17 cellular contexts compared by ENCODE assay signal in genomic region chr11:19389787-19390303, GRCh38.
A peak's percentile ranks its signal among the peaks of the same experiment; 100 is the strongest.
DNase-seq lines count a peak whose midpoint lies in the region; ATAC-seq and TF ChIP-seq lines count a peak whose summit lies in the region.
"Had no signal": no experiment of that assay in that cellular context is flagged by ENCODE, and none has a peak within 500 bp of the region (broad histone marks: within the 10 kb centered on the region; RNA-seq: fewer than 3 reads in every experiment).

No MANE protein-coding gene starts in this region.

- H2AFZ ChIP-seq in smooth muscle cell (ENCODE audit: low read depth), result no peak overlapping the region

- H3K79me2 ChIP-seq in smooth muscle cell (ENCODE audit: low read depth), result no peaks in the 10 kb centered on the region

- H3K4me3 ChIP-seq in Caco-2 (ENCODE audit: low read depth, low read length) (no peak overlapping the region), choroid plexus epithelial cell (ENCODE audit: low read depth, low read length) (no peak overlapping the region), left lung (no peak overlapping the region), skeletal muscle cell (ENCODE audit: low read depth, low read length) (no peak overlapping the region), colonic mucosa (no peak overlapping the region), endodermal cell (ENCODE audit: low read length) (no peak overlapping the region), smooth muscle cell (no peak overlapping the region)

- no peak overlapping the region for H3K4me2 ChIP-seq in smooth muscle cell
- H3K4me2 ChIP-seq: KMS-11 had no signal

- intact Hi-C loops in Caco-2 (cut with micrococcal nuclease; ENCODE audit: unreplicated experiment), result no loop called here
- intact Hi-C loops in left lung (cut with DNase I), result no loop called here
- intact Hi-C loops in colonic mucosa (cut with DNase I), result no loop called here

- BruUV-seq in Caco-2 (replicated peaks; lab: Mats Ljungman, UMichigan), result no TSS peak

- H3K27me3 Mint-ChIP-seq in Caco-2 (ENCODE audit: insufficient read depth, unreplicated experiment), result no peaks in the 10 kb centered on the region
- H3K27me3 Mint-ChIP-seq in endodermal cell (ENCODE audit: insufficient read depth), result peaks cover 3% of the 10 kb centered on the region

- ATAC-seq in left lung (peak; percentile 72), GM21737 (IDR thresholded peaks at IDR 0.05; ENCODE audit: unreplicated experiment) (no peak)
- ATAC-seq: activated CD8-positive, alpha-beta T cell treated with anti-CD3 and anti-CD28 coated beads for 36 hours; natural killer cell treated with Interleukin-12 subunit alpha and Interleukin-12 subunit beta and Interleukin-15 and Interleukin-18, amount 100 ng/mL, for 72 hours had no signal

- peak overlapping the region; percentile 24 for H3K27ac Mint-ChIP-seq in Caco-2 (ENCODE audit: unreplicated experiment)
- H3K27ac Mint-ChIP-seq in endodermal cell, result no peak overlapping the region
- H3K27ac Mint-ChIP-seq: activated CD8-positive, alpha-beta T cell treated with anti-CD3 and anti-CD28 coated beads for 36 hours; natural killer cell treated with Interleukin-12 subunit alpha and Interleukin-12 subunit beta and Interleukin-15 and Interleukin-18, amount 100 ng/mL, for 72 hours had no signal

- CTCF ChIA-PET in Caco-2 (lab: Charles Lee), result interaction anchor here (0.6 kb wide), 1 partner anchor 513 kb away, joined by 3 read pairs; no protein-coding TSS in a partner anchor

- H3K27ac ChIP-seq in left lung (no peak overlapping the region), colonic mucosa (no peak overlapping the region), endodermal cell (ENCODE audit: low read depth, low read length) (no peak overlapping the region), smooth muscle cell (ENCODE audit: low read depth) (no peak overlapping the region)
- H3K27ac ChIP-seq: KMS-11 had no signal

- H3K4me1 Mint-ChIP-seq in Caco-2 (ENCODE audit: low read depth, unreplicated experiment), result peaks cover 19% of the 10 kb centered on the region
- peaks cover 13% of the 10 kb centered on the region for H3K4me1 Mint-ChIP-seq in endodermal cell

- H4K20me1 ChIP-seq in smooth muscle cell (ENCODE audit: low read depth), result no peaks in the 10 kb centered on the region

- WGBS in endodermal cell (ENCODE audit: insufficient coverage in 1 of 2, insufficient read length in 1 of 2), 2 experiments, result 89 to 96% methylated on average over 3 of the region's 3 CpGs
- WGBS in smooth muscle cell (ENCODE audit: low lambda C conversion rate), result 97% methylated on average over 3 of the region's 3 CpGs

- H3K4me3 Mint-ChIP-seq in Caco-2 (ENCODE audit: unreplicated experiment) (no peak overlapping the region), endodermal cell (no peak overlapping the region)
- H3K4me3 Mint-ChIP-seq: activated CD8-positive, alpha-beta T cell treated with anti-CD3 and anti-CD28 coated beads for 36 hours; natural killer cell treated with Interleukin-12 subunit alpha and Interleukin-12 subunit beta and Interleukin-15 and Interleukin-18, amount 100 ng/mL, for 72 hours had no signal

- H3K9me3 Mint-ChIP-seq in Caco-2 (ENCODE audit: unreplicated experiment) (no peaks in the 10 kb centered on the region), endodermal cell (peaks cover 5% of the 10 kb centered on the region)
- H3K9me3 Mint-ChIP-seq: activated CD8-positive, alpha-beta T cell treated with anti-CD3 and anti-CD28 coated beads for 36 hours; natural killer cell treated with Interleukin-12 subunit alpha and Interleukin-12 subunit beta and Interleukin-15 and Interleukin-18, amount 100 ng/mL, for 72 hours had no signal

- TF ChIP-seq CTCF in Caco-2 (IDR thresholded peaks at IDR 0.05; ENCODE audit: insufficient read depth in 1 of 2, low read depth in 1 of 2, low read length in 1 of 2, severe bottlenecking in 1 of 2, unreplicated experiment in 1 of 2) (no peak), choroid plexus epithelial cell (conservative IDR thresholded peaks at IDR 0.05; ENCODE audit: low read depth, low read length) (no peak), left lung (IDR thresholded peaks at IDR 0.05) (no peak), colonic mucosa (IDR thresholded peaks at IDR 0.05) (no peak), endodermal cell (conservative IDR thresholded peaks at IDR 0.05) (no peak), smooth muscle cell (IDR thresholded peaks at IDR 0.05; ENCODE audit: borderline replicate concordance, insufficient read depth, poor library complexity, severe bottlenecking) (no peak)

- H3K27me3 ChIP-seq in Caco-2 (replicated peaks; ENCODE audit: control insufficient read depth, insufficient read depth, low read length), result no peaks in the 10 kb centered on the region
- no peaks in the 10 kb centered on the region for H3K27me3 ChIP-seq in left lung
- H3K27me3 ChIP-seq in colonic mucosa, result no peaks in the 10 kb centered on the region
- no peaks in the 10 kb centered on the region for H3K27me3 ChIP-seq in endodermal cell (ENCODE audit: control insufficient read depth, insufficient read depth, low read length, poor library complexity, severe bottlenecking)
- peaks cover 21% of the 10 kb centered on the region for H3K27me3 ChIP-seq in smooth muscle cell (ENCODE audit: low read depth)

- H3K4me1 ChIP-seq in Caco-2 (peaks cover 17% of the 10 kb centered on the region), left lung (no peaks in the 10 kb centered on the region), colonic mucosa (no peaks in the 10 kb centered on the region), endodermal cell (ENCODE audit: control insufficient read depth, insufficient read depth, low read length) (no peaks in the 10 kb centered on the region), smooth muscle cell (ENCODE audit: low read depth) (no peaks in the 10 kb centered on the region)

- DNase-seq in Caco-2 (peak; percentile 62 to 67), choroid plexus epithelial cell (ENCODE audit: low read depth) (peak; percentile 52), left lung (no peak), skeletal muscle cell (ENCODE audit: low read depth) (peak; percentile 60), colonic mucosa (no peak), endodermal cell (no peak), smooth muscle cell (lab: John Stamatoyannopoulos, UW; ENCODE audit: unreplicated experiment) (no peak)
- DNase-seq: activated CD8-positive, alpha-beta T cell treated with anti-CD3 and anti-CD28 coated beads for 36 hours; activated effector memory CD4-positive, alpha-beta T cell treated with anti-CD3 and anti-CD28 coated beads, Interleukin-2, amount 50 U/mL, for 16 hours; effector CD8-positive, alpha-beta T cell; H7; NCI-H187; NCI-H510A; stimulated activated naive CD4-positive, alpha-beta T cell treated with Interleukin-2 at 50 U/mL for 16 hours had no signal

- H3K9me3 ChIP-seq in Caco-2, result no peaks in the 10 kb centered on the region
- no peaks in the 10 kb centered on the region for H3K9me3 ChIP-seq in left lung
- H3K9me3 ChIP-seq in colonic mucosa, result no peaks in the 10 kb centered on the region
- no peaks in the 10 kb centered on the region for H3K9me3 ChIP-seq in endodermal cell (ENCODE audit: control insufficient read depth, low read length)
- no peaks in the 10 kb centered on the region for H3K9me3 ChIP-seq in smooth muscle cell (replicated peaks; ENCODE audit: low read depth)

- H3K36me3 Mint-ChIP-seq in Caco-2 (ENCODE audit: insufficient read depth, unreplicated experiment) (no peaks in the 10 kb centered on the region), endodermal cell (ENCODE audit: low read depth) (no peaks in the 10 kb centered on the region)
- H3K36me3 Mint-ChIP-seq: natural killer cell treated with Interleukin-12 subunit alpha and Interleukin-12 subunit beta and Interleukin-15 and Interleukin-18, amount 100 ng/mL, for 72 hours had no signal

- H3F3A ChIP-seq in smooth muscle cell (ENCODE audit: low read depth), result no peaks in the 10 kb centered on the region

- POLR2A ChIA-PET in Caco-2 (lab: Charles Lee), result interaction anchor here (0.6 kb wide), 1 partner anchor 172 kb away, joined by 3 read pairs; no protein-coding TSS in a partner anchor

- H3K36me3 ChIP-seq in Caco-2 (ENCODE audit: control insufficient read depth, insufficient read depth, low read length) (no peaks in the 10 kb centered on the region), left lung (no peaks in the 10 kb centered on the region), colonic mucosa (no peaks in the 10 kb centered on the region), endodermal cell (ENCODE audit: control insufficient read depth, insufficient read depth, low read length) (no peaks in the 10 kb centered on the region), smooth muscle cell (ENCODE audit: low read depth) (no peaks in the 10 kb centered on the region)

- H3K9ac ChIP-seq in colonic mucosa (ENCODE audit: low read depth in 2 of 2, low read length in 2 of 2) (no peak overlapping the region), endodermal cell (ENCODE audit: extremely low read depth, low read length, poor library complexity, severe bottlenecking) (no peak overlapping the region), smooth muscle cell (ENCODE audit: low read depth) (no peak overlapping the region)
- H3K9ac ChIP-seq: KMS-11 had no signal

Comparison
In these comparisons a context has a peak if more than half of its experiments do, and no peak if none do; other contexts are left out.
1. DNase-seq: peak in Caco-2 (2 of 2), choroid plexus epithelial cell (single experiment) and skeletal muscle cell (single experiment); none in left lung (0 of 2), colonic mucosa (single experiment), endodermal cell (single experiment) and smooth muscle cell (single experiment).